ENCODE assay signal across 17 cellular contexts in the genomic region with DNA sequence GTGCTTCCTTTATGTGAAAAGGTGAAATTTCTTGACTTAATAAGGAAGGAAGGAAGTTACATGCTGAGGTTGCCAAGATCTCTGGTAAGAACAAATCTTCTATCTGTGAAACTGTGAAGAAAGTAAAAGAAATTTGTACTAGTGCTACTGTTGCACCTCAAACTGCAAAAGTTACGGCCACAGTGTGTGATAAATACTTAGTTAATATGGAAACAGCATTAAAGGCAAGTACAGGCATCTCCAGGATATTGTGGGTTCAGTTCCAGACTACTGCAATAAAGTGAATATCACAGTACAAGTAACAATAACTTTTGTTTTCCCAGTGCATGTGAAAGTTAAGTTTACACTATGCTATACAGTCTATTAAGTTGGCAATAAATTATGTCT. TPM values are rescaled to one million over a fixed set of nuclear protein-coding genes. Genes with fewer than 3 reads are reported as not detected.
A peak's percentile ranks its signal among the peaks of the same experiment; 100 is the strongest.
DNase-seq lines count a peak whose midpoint lies in the region; ATAC-seq, FAIRE-seq and TF ChIP-seq lines count a peak whose summit lies in the region.
"Had no signal": no experiment of that assay in that cellular context is flagged by ENCODE, and none has a peak within 500 bp of the region (broad histone marks: within the 10 kb centered on the region; RNA-seq: fewer than 3 reads in every experiment).

No MANE protein-coding gene starts in this region.

- no peak for DNase-seq in activated T-cell treated with anti-CD3 and anti-CD28 coated beads, Interleukin-2, amount 50 U/mL, for 72 hours
- DNase-seq in activated T-cell treated with anti-CD3 and anti-CD28 coated beads for 4 hours (no peak), PC-3 (no peak), astrocyte (ENCODE audit: low read depth) (no peak), spleen (no peak), NCI-H2227 (lab: John Stamatoyannopoulos, UW; ENCODE audit: unreplicated experiment) (no peak), left lung (no peak)
- DNase-seq: CD4-positive, alpha-beta memory T cell; DMS153; GDM1; GOT3; NCI-H1105 treated with DMSO at 0.1 percent for 48 hours; NCI-H1694; NCI-H524; NCI-H82 had no signal

- FAIRE-seq in astrocyte (lab: Jason Lieb, UNC) = no peak

- H3K4me3 ChIP-seq in PC-3 (ENCODE audit: low read length) (no peak overlapping the region), astrocyte (ENCODE audit: insufficient read depth, low read depth, low read length) (no peak overlapping the region), spleen (no peak overlapping the region), left lung (no peak overlapping the region)
- H3K4me3 ChIP-seq: BLaER1 had no signal

- no peaks in the 10 kb centered on the region for H3K4me1 Mint-ChIP-seq in activated T-cell treated with anti-CD3 and anti-CD28 coated beads, Interleukin-2, amount 50 U/mL, for 72 hours (ENCODE audit: low read depth)
- H3K4me1 Mint-ChIP-seq in astrocyte (ENCODE audit: low read depth, unreplicated experiment) = peaks cover 3% of the 10 kb centered on the region

- H3K9ac ChIP-seq in PC-3 (ENCODE audit: low read length) (no peak overlapping the region), astrocyte (ENCODE audit: low read length) (no peak overlapping the region)
- H3K9ac ChIP-seq: BLaER1 had no signal

- no peaks in the 10 kb centered on the region for H3K27me3 ChIP-seq in PC-3 (ENCODE audit: low read length)
- no peaks in the 10 kb centered on the region for H3K27me3 ChIP-seq in astrocyte (ENCODE audit: insufficient read depth, low read length)
- no peaks in the 10 kb centered on the region for H3K27me3 ChIP-seq in spleen (replicated peaks in 1 of 7)
- H3K27me3 ChIP-seq in left lung = no peaks in the 10 kb centered on the region
- H3K27me3 ChIP-seq: BLaER1 had no signal

- H3F3A ChIP-seq in PC-3 (ENCODE audit: low read length, unreplicated experiment) = no peaks in the 10 kb centered on the region

- POLR2A ChIA-PET in PC-3 (lab: Charles Lee; ENCODE audit: unreplicated experiment) = no interaction called here

- CTCF ChIA-PET in PC-3 (lab: Charles Lee) = no interaction called here

- H3K4me2 ChIP-seq in PC-3 (ENCODE audit: low read length) = peak overlapping the region; percentile 26; the same call in 1 of the 2 replicates
- H3K4me2 ChIP-seq in astrocyte (ENCODE audit: low read length) = no peak overlapping the region
- H3K4me2 ChIP-seq: BLaER1 had no signal

- H3K36me3 Mint-ChIP-seq in activated T-cell treated with anti-CD3 and anti-CD28 coated beads, Interleukin-2, amount 50 U/mL, for 72 hours (ENCODE audit: insufficient read depth in 2 of 2) = peaks cover 13 to 15% of the 10 kb centered on the region in 2 donors
- peaks cover 9% of the 10 kb centered on the region for H3K36me3 Mint-ChIP-seq in astrocyte (ENCODE audit: low read depth, unreplicated experiment)

- intact Hi-C loops in PC-3 (cut with micrococcal nuclease) (loop anchor here (1.0 kb wide), 1 partner anchor 45 kb away; no protein-coding TSS in a partner anchor), spleen (cut with DNase I; ENCODE audit: low total_unique reads) (no loop called here), left lung (cut with DNase I) (no loop called here)

- H2AFZ ChIP-seq in PC-3 (ENCODE audit: low read length) (no peak overlapping the region), astrocyte (ENCODE audit: low read depth, low read length) (no peak overlapping the region)

- H3K27ac ChIP-seq in PC-3 (ENCODE audit: low read length) (no peak overlapping the region), astrocyte (ENCODE audit: low read depth, low read length) (no peak overlapping the region), spleen (peak overlapping the region in 7 of 8 donors; percentile 27 to 77 (median 70)), left lung (peak overlapping the region in 1 of 2 donors; percentile 79)
- H3K27ac ChIP-seq: BLaER1 had no signal

- peaks cover 21% of the 10 kb centered on the region; the same call in 1 of the 2 replicates for H3K36me3 ChIP-seq in PC-3 (ENCODE audit: low read depth, low read length)
- peaks cover 30% of the 10 kb centered on the region for H3K36me3 ChIP-seq in astrocyte (ENCODE audit: insufficient read depth, low read length)
- peaks cover 2 to 99% (median 73%) of the 10 kb centered on the region in 6 donors for H3K36me3 ChIP-seq in spleen
- peaks cover 0 to 91% of the 10 kb centered on the region in 2 donors for H3K36me3 ChIP-seq in left lung

- TF ChIP-seq CTCF in PC-3 (conservative IDR thresholded peaks at IDR 0.05; ENCODE audit: low read depth, low read length) = no peak
- TF ChIP-seq CTCF in astrocyte (IDR thresholded peaks at IDR 0.05; ENCODE audit: insufficient read depth, low read depth, low read length) = no peak
- no peak for TF ChIP-seq CTCF in spleen (IDR thresholded peaks at IDR 0.05 in 8 of 11, conservative IDR thresholded peaks at IDR 0.05 in 3 of 11)
- no peak for TF ChIP-seq CTCF in left lung (IDR thresholded peaks at IDR 0.05)

- H3K9me3 ChIP-seq in PC-3 (ENCODE audit: low read length) = no peaks in the 10 kb centered on the region
- no peaks in the 10 kb centered on the region for H3K9me3 ChIP-seq in astrocyte (ENCODE audit: insufficient read depth, low read depth, low read length)
- H3K9me3 ChIP-seq in spleen = no peaks in the 10 kb centered on the region
- no peaks in the 10 kb centered on the region for H3K9me3 ChIP-seq in left lung
- H3K9me3 ChIP-seq: BLaER1 had no signal

- H3K9me3 Mint-ChIP-seq in activated T-cell treated with anti-CD3 and anti-CD28 coated beads, Interleukin-2, amount 50 U/mL, for 72 hours = no peaks in the 10 kb centered on the region
- no peaks in the 10 kb centered on the region for H3K9me3 Mint-ChIP-seq in astrocyte (ENCODE audit: unreplicated experiment)
- H3K9me3 Mint-ChIP-seq: CD4-positive, alpha-beta memory T cell had no signal

- no peaks in the 10 kb centered on the region for H4K20me1 ChIP-seq in PC-3 (ENCODE audit: low read length)
- H4K20me1 ChIP-seq in astrocyte (ENCODE audit: insufficient read depth, low read length) = peaks cover 3% of the 10 kb centered on the region

- H3K79me2 ChIP-seq in PC-3 (ENCODE audit: low read length) (no peaks in the 10 kb centered on the region), astrocyte (ENCODE audit: insufficient read depth, low read length) (no peaks in the 10 kb centered on the region)

- 62 to 79% (median 65%) methylated on average over 1 of the region's 1 CpG for WGBS in spleen, 5 donors

- H3K4me1 ChIP-seq in PC-3 (ENCODE audit: insufficient read depth, low read length) (peaks cover 13% of the 10 kb centered on the region), astrocyte (ENCODE audit: insufficient read depth, low read length) (no peaks in the 10 kb centered on the region), spleen (peaks cover 0 to 9% (median 0%) of the 10 kb centered on the region in 6 donors), left lung (peaks cover 0 to 7% of the 10 kb centered on the region in 2 donors)
- H3K4me1 ChIP-seq: BLaER1 had no signal

- TSS peak; percentile 27 for BruUV-seq in PC-3 (replicated peaks; lab: Mats Ljungman, UMichigan)

- no peaks in the 10 kb centered on the region for H3K9me2 ChIP-seq in PC-3 (replicated peaks; ENCODE audit: low read length)

- no peak overlapping the region for H3K4me3 Mint-ChIP-seq in activated T-cell treated with anti-CD3 and anti-CD28 coated beads, Interleukin-2, amount 50 U/mL, for 72 hours
- no peak overlapping the region for H3K4me3 Mint-ChIP-seq in astrocyte (ENCODE audit: unreplicated experiment)
- H3K4me3 Mint-ChIP-seq: CD4-positive, alpha-beta memory T cell had no signal

- no peak for TF ChIP-seq POLR2A in spleen (IDR thresholded peaks at IDR 0.05)

- peak overlapping the region; percentile 42 for H3K27ac Mint-ChIP-seq in activated T-cell treated with anti-CD3 and anti-CD28 coated beads, Interleukin-2, amount 50 U/mL, for 72 hours
- peak overlapping the region; percentile 84 for H3K27ac Mint-ChIP-seq in astrocyte (ENCODE audit: unreplicated experiment)

- ATAC-seq in activated T-cell treated with anti-CD3 and anti-CD28 coated beads, Interleukin-2, amount 50 U/mL, for 72 hours (replicated peaks in 1 of 2) = no peak
- no peak for ATAC-seq in PC-3
- no peak for ATAC-seq in left lung
- ATAC-seq: HCT116 had no signal

- H3K27me3 Mint-ChIP-seq in activated T-cell treated with anti-CD3 and anti-CD28 coated beads, Interleukin-2, amount 50 U/mL, for 72 hours (ENCODE audit: low read depth) = no peaks in the 10 kb centered on the region
- no peaks in the 10 kb centered on the region for H3K27me3 Mint-ChIP-seq in astrocyte (ENCODE audit: low read depth, unreplicated experiment)
- H3K27me3 Mint-ChIP-seq: CD4-positive, alpha-beta memory T cell had no signal

RNA-seq across cellular contexts. Expression of gene ZNF282, which starts 22.8 kb away (rescaled TPM):
- 100 to 1,000 TPM in 1 of 2 donors, 10 to 100 TPM in 1; 59.5 to 161 TPM for total RNA-seq in activated T-cell treated with anti-CD3 and anti-CD28 coated beads, Interleukin-2, amount 50 U/mL, for 72 hours
- total RNA-seq in PC-3 (2014; rRNA removed) (31.4 and 39.7 TPM in 2 replicates), astrocyte (26.9 and 28.1 TPM in 2 replicates), spleen (10 to 100 TPM; 16.9 to 25.8 (median 19.4) TPM), left lung (10 to 100 TPM; 20.1 to 20.3 TPM)
- 10 to 100 TPM in 1 of 3 donors, 1 to 10 TPM in 2; 4.7 to 10.8 (median 6.0) TPM for polyA plus RNA-seq in spleen

RNA-seq across cellular contexts. Expression of gene ZNF398, which starts 25.3 kb away (rescaled TPM):
- 10 to 100 TPM; 15.0 to 18.9 TPM for total RNA-seq in activated T-cell treated with anti-CD3 and anti-CD28 coated beads, Interleukin-2, amount 50 U/mL, for 72 hours
- total RNA-seq in PC-3 (2014; rRNA removed) (8.2 and 9.1 TPM in 2 replicates), astrocyte (14.6 and 16.6 TPM in 2 replicates), spleen (10 to 100 TPM; 13.7 to 23.7 (median 16.6) TPM), left lung (10 to 100 TPM; 11.2 to 13.7 TPM)
- 1 to 10 TPM; 1.6 to 3.3 (median 2.0) TPM for polyA plus RNA-seq in spleen

RNA-seq across cellular contexts. Expression of gene ZNF425, which starts 46.4 kb away (rescaled TPM):
- 1 to 10 TPM; 2.8 to 3.6 TPM for total RNA-seq in activated T-cell treated with anti-CD3 and anti-CD28 coated beads, Interleukin-2, amount 50 U/mL, for 72 hours
- total RNA-seq in PC-3 (2014; rRNA removed) (1.6 and 2.0 TPM in 2 replicates), astrocyte (5.9 and 7.1 TPM in 2 replicates), spleen (1 to 10 TPM in 6 of 7 donors, under 1 TPM in 1; 0.77 to 1.4 (median 1.3) TPM), left lung (1 to 10 TPM; 1.3 to 1.5 TPM)
- polyA plus RNA-seq in spleen = under 1 TPM; 0.47 to 0.83 (median 0.52) TPM

Comparison
In these comparisons a context has a peak if more than half of its experiments do, and no peak if none do; other contexts are left out.
1. H3K27ac ChIP-seq: peak in spleen (7 of 8); none in PC-3 (single experiment) and astrocyte (single experiment).